In genomic region chr19:3163230-3163886, GRCh38 we compare ENCODE assay signal across 8 cellular contexts. TPM values are rescaled to one million over a fixed set of nuclear protein-coding genes. Genes with fewer than 3 reads are reported as not detected.
DNase-seq lines count a peak whose midpoint lies in the region; ATAC-seq and TF ChIP-seq lines count a peak whose summit lies in the region.

No MANE protein-coding gene starts in this region.

- ATAC-seq in lung (ENCODE audit: insufficient read depth, low FRiP score) = peak; percentile 88
- ATAC-seq in HG02840 (IDR thresholded peaks at IDR 0.05; ENCODE audit: low FRiP score, unreplicated experiment) = no peak

- H3K4me3 Mint-ChIP-seq in HFFc6 = peak overlapping the region; percentile 31; the same call in 1 of the 2 replicates

- H3K9ac ChIP-seq in BLaER1 = no peak overlapping the region

- H3K9me3 Mint-ChIP-seq in HFFc6 = peaks cover 4% of the 10 kb centered on the region; the same call in 1 of the 2 replicates

- no peaks in the 10 kb centered on the region; the same call in none of the 2 replicates for H3K9me3 ChIP-seq in BLaER1
- H3K9me3 ChIP-seq in lung (ENCODE audit: control insufficient read depth in 2 of 2, insufficient read depth in 1 of 2, low read length in 1 of 2) = peaks cover 0 to 5% of the 10 kb centered on the region in 2 donors

- H3K4me2 ChIP-seq in BLaER1 = 0 out of 2 replicates have a peak overlapping the region, but pooled peaks have one; percentile 0

- peaks cover 91% of the 10 kb centered on the region for H3K36me3 ChIP-seq in BLaER1
- H3K36me3 ChIP-seq in lung (ENCODE audit: control insufficient read depth in 2 of 2, insufficient read depth in 2 of 2, low read length in 2 of 2) = peaks cover 0 to 9% of the 10 kb centered on the region in 2 donors

- 22 to 28% methylated on average over 27 of the region's 27 CpGs for WGBS in lung, 2 donors

- H3K4me1 Mint-ChIP-seq in HFFc6 (ENCODE audit: low read depth) = peaks cover 15% of the 10 kb centered on the region

- H3K4me1 ChIP-seq in BLaER1 (peaks cover 50% of the 10 kb centered on the region), lung (ENCODE audit: control insufficient read depth in 2 of 2, insufficient read depth in 2 of 2, low read length in 2 of 2) (peaks cover 0 to 4% of the 10 kb centered on the region in 2 donors)

- H3K4me3 ChIP-seq in BLaER1 = no peak overlapping the region
- H3K4me3 ChIP-seq in lung = no peak overlapping the region

- no peaks in the 10 kb centered on the region for H3K36me3 Mint-ChIP-seq in HFFc6 (ENCODE audit: low read depth)

- no peaks in the 10 kb centered on the region for H3K27me3 ChIP-seq in BLaER1
- H3K27me3 ChIP-seq in lung (ENCODE audit: control insufficient read depth, insufficient read depth) = no peaks in the 10 kb centered on the region

- no peak overlapping the region for H3K27ac Mint-ChIP-seq in HFFc6

- TF ChIP-seq CTCF in HFFc6 (IDR thresholded peaks at IDR 0.05) = peak; percentile 99
- peak; percentile 91 for TF ChIP-seq CTCF in lung (IDR thresholded peaks at IDR 0.05; ENCODE audit: control extremely low read depth, extremely low read depth)

- peak; percentile 31 for DNase-seq in HFFc6
- peak; percentile 27 for DNase-seq in NCI-H446 treated with DMSO at 0.1 percent for 48 hours (lab: John Stamatoyannopoulos, UW)
- DNase-seq in activated CD4-positive, alpha-beta T cell treated with anti-CD3 and anti-CD28 coated beads, Interleukin-2, amount 50 U/mL, for 1 hour = peak; percentile 70
- DNase-seq in dermis microvascular lymphatic vessel endothelial cell (ENCODE audit: low read depth in 2 of 2) = peak; percentile 34 to 67
- DNase-seq in lung (ENCODE audit: low spot score) = peak; percentile 71
- peak; percentile 81 for DNase-seq in stimulated activated CD8-positive, alpha-beta memory T cell treated with anti-CD3 and anti-CD28 coated beads, Interleukin-4, amount 100 ng/mL, for 48 hours

- H4K20me1 ChIP-seq in BLaER1 = 0 out of 2 replicates have a peak, but pooled peaks cover 5% of the 10 kb centered on the region

- peaks cover 4% of the 10 kb centered on the region; the same call in 1 of the 2 replicates for H3K27me3 Mint-ChIP-seq in HFFc6 (ENCODE audit: insufficient read depth)

- H3K27ac ChIP-seq in BLaER1 = no peak overlapping the region
- no peak overlapping the region for H3K27ac ChIP-seq in lung (ENCODE audit: low read depth in 1 of 2, low read length in 1 of 2)

RNA-seq across cellular contexts. Expression of gene S1PR4, which starts 15.2 kb away (rescaled TPM):
- not detected for total RNA-seq in HFFc6 (2021; fragmentation: NEBNext Ultra II Directional; extraction: Animal tissue kit (Norgen Biotek cat#: 25700))
- total RNA-seq in dermis microvascular lymphatic vessel endothelial cell = 0.51 and 0.63 TPM in 2 replicates
- 10 to 100 TPM in 1 of 2 donors, 1 to 10 TPM in 1; 7.3 to 18.8 TPM for total RNA-seq in lung
- polyA plus RNA-seq in lung = 10 to 100 TPM; 14.7 to 40.5 TPM

RNA-seq across cellular contexts. Expression of gene NCLN, which starts 22.4 kb away (rescaled TPM):
- total RNA-seq in HFFc6 (2021; fragmentation: NEBNext Ultra II Directional; extraction: Animal tissue kit (Norgen Biotek cat#: 25700)) = 100 to 1,000 TPM in 4 of 6 experiments, 10 to 100 TPM in 2; 98.1 to 130 (median 106) TPM
- 33.2 and 45.0 TPM in 2 replicates for total RNA-seq in dermis microvascular lymphatic vessel endothelial cell
- total RNA-seq in lung = 100 to 1,000 TPM in 1 of 2 donors, 10 to 100 TPM in 1; 24.8 to 117 TPM
- 10 to 100 TPM; 54.3 to 71.9 TPM for polyA plus RNA-seq in lung

RNA-seq across cellular contexts. Expression of gene GNA15, which starts 27.5 kb away (rescaled TPM):
- not detected for total RNA-seq in HFFc6 (2021; fragmentation: NEBNext Ultra II Directional; extraction: Animal tissue kit (Norgen Biotek cat#: 25700))
- total RNA-seq in dermis microvascular lymphatic vessel endothelial cell (0.13 and 0.63 TPM in 2 replicates), lung (10 to 100 TPM; 18.6 to 36.0 TPM)
- polyA plus RNA-seq in lung = 10 to 100 TPM; 21.5 to 65.4 TPM

Comparison
In these comparisons a context has a peak if more than half of its experiments do, and no peak if none do; other contexts are left out.
1. DNase-seq: peak in every context shown above with its lines; median percentile 81 in stimulated activated CD8-positive, alpha-beta memory T cell treated with anti-CD3 and anti-CD28 coated beads, Interleukin-4, amount 100 ng/mL, for 48 hours; 71 in lung; 70 in activated CD4-positive, alpha-beta T cell treated with anti-CD3 and anti-CD28 coated beads, Interleukin-2, amount 50 U/mL, for 1 hour; 50 in dermis microvascular lymphatic vessel endothelial cell; 31 in HFFc6; 27 in NCI-H446 treated with DMSO at 0.1 percent for 48 hours.
2. RNA of gene GNA15, which starts 27.5 kb away (total RNA-seq): 18.6 to 36.0 TPM in lung; 0.13 to 0.63 TPM in dermis microvascular lymphatic vessel endothelial cell and not detected in HFFc6; every median in the first group is over 10 times any median in the second.